9 cellular contexts compared by ENCODE assay signal in the genomic region with DNA sequence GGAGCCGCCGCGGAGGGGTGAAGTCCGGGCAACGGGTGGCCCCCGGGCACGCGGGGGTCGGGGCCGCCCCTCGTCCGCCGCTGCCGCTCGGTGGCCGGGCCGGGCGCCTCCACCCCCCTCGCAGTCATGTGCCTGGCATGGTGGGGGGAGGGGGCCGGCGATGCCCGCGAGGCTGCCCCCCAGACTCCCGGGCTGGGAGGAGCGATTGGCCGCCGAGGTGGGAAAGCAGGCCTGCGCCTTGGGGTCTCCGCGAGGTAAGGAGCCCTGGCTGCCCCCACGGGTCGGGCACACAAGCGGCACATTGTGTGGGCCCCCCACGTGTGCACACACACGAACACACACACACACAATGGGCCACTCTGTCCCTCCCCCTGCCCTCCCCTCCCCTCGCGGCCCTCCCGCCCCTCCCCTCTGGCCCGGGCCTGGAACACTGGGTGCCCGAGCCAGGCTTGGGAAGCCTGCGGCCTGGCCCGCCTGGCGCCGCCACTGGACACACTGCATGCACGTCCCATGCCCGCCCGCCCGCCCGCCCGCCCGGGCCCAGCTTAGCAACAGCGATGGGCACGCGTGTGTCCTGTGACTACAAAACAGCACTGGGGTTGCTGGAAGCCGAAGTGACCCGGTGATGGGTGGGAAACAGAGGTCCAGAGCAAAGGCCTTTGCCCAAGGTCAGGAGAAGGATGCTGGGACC. TPM values are rescaled to one million over a fixed set of nuclear protein-coding genes. Genes with fewer than 3 reads are reported as not detected.
DNase-seq lines count a peak whose midpoint lies in the region; ATAC-seq and TF ChIP-seq lines count a peak whose summit lies in the region.
"Had no signal": no experiment of that assay in that cellular context is flagged by ENCODE, and none has a peak within 500 bp of the region (broad histone marks: within the 10 kb centered on the region; RNA-seq: fewer than 3 reads in every experiment).

No MANE protein-coding gene starts in this region.

- H3K4me3 ChIP-seq in adrenal gland, result peak overlapping the region in 1 of 4 donors; percentile 57
- H3K4me3 ChIP-seq in heart right ventricle, result peak overlapping the region in 9 of 10 donors; percentile 26 to 53 (median 47)
- peak overlapping the region; percentile 32 to 60 (median 58) for H3K4me3 ChIP-seq in sigmoid colon

- intact Hi-C loops in adrenal gland (cut with DNase I) (no loop called here), heart right ventricle (cut with DNase I) (loop anchor here in 1 of 10 donors (1.0 kb wide), 1 partner anchor 38 kb away; no protein-coding TSS in a partner anchor), sigmoid colon (cut with DNase I) (no loop called here)

- H3K36me3 ChIP-seq in adrenal gland (replicated peaks in 1 of 2) (no peaks in the 10 kb centered on the region), heart right ventricle (no peaks in the 10 kb centered on the region), sigmoid colon (peaks cover 0 to 4% (median 0%) of the 10 kb centered on the region in 4 donors)

- no peaks in the 10 kb centered on the region for H3K9me3 ChIP-seq in adrenal gland (replicated peaks in 1 of 3)
- no peaks in the 10 kb centered on the region for H3K9me3 ChIP-seq in heart right ventricle
- H3K9me3 ChIP-seq in sigmoid colon, result no peaks in the 10 kb centered on the region
- H3K9me3 ChIP-seq: neutrophil had no signal

- H3K27ac ChIP-seq in adrenal gland (peak overlapping the region in 3 of 5 donors; percentile 70 to 84 (median 74)), heart right ventricle (peak overlapping the region in 9 of 10 donors; percentile 70 to 82 (median 77)), sigmoid colon (peak overlapping the region; percentile 79 to 92 (median 87))
- H3K27ac ChIP-seq: neutrophil had no signal

- H3K27me3 ChIP-seq in adrenal gland, result peaks cover 9% of the 10 kb centered on the region
- peaks cover 0 to 49% (median 0%) of the 10 kb centered on the region in 7 donors for H3K27me3 ChIP-seq in heart right ventricle
- H3K27me3 ChIP-seq in sigmoid colon, result no peaks in the 10 kb centered on the region

- DNase-seq in ELR (ENCODE audit: low read depth), result peak; percentile 47
- DNase-seq in adrenal gland, result peak; percentile 48 to 73 (median 59)
- peak; percentile 32 to 50 for DNase-seq in heart right ventricle
- DNase-seq in sigmoid colon, result peak; percentile 85
- no peak for DNase-seq in NCI-H146 (lab: John Stamatoyannopoulos, UW)
- DNase-seq in activated T-cell treated with anti-CD3 and anti-CD28 coated beads, Interleukin-2, amount 50 U/mL, for 48 hours, result no peak

- H3K4me1 ChIP-seq in adrenal gland (replicated peaks in 1 of 2) (no peaks in the 10 kb centered on the region), heart right ventricle (peaks cover 0 to 28% (median 0%) of the 10 kb centered on the region in 9 donors), sigmoid colon (peaks cover 0 to 50% (median 20%) of the 10 kb centered on the region in 4 donors)

- TF ChIP-seq POLR2A in adrenal gland (IDR thresholded peaks at IDR 0.05), result no peak
- no peak for TF ChIP-seq POLR2A in sigmoid colon (IDR thresholded peaks at IDR 0.05)

- no peak for TF ChIP-seq EP300 in sigmoid colon (IDR thresholded peaks at IDR 0.05)

- TF ChIP-seq CTCF in adrenal gland (IDR thresholded peaks at IDR 0.05), result no peak
- TF ChIP-seq CTCF in heart right ventricle (IDR thresholded peaks at IDR 0.05), result no peak
- TF ChIP-seq CTCF in sigmoid colon (IDR thresholded peaks at IDR 0.05), result no peak

- 12 to 39% (median 29%) methylated on average over 11 to 54 of the region's 56 CpGs; no CpG with 5 or more reads in 1 of the 4 donors for WGBS in adrenal gland, 4 donors
- WGBS in heart right ventricle, 2 donors, result 16 to 17% methylated on average over 21 to 55 of the region's 56 CpGs
- 29 to 35% methylated on average over 56 of the region's 56 CpGs for WGBS in sigmoid colon, 2 donors

- ATAC-seq in heart right ventricle, result peak; percentile 36 to 78 (median 53)
- ATAC-seq in GM21786 (IDR thresholded peaks at IDR 0.05; ENCODE audit: unreplicated experiment), result no peak
- ATAC-seq in HG03025 (IDR thresholded peaks at IDR 0.05; ENCODE audit: low FRiP score, unreplicated experiment), result no peak

RNA-seq across cellular contexts. Expression of a gene that starts 1.3 kb away (rescaled TPM):
- total RNA-seq in adrenal gland (100 to 1,000 TPM in 4 of 8 donors, 10 to 100 TPM in 4; 37.2 to 136 (median 92.7) TPM), heart right ventricle (100 to 1,000 TPM; 150 to 238 (median 186) TPM), sigmoid colon (10 to 100 TPM; 31.9 to 60.7 (median 35.1) TPM)
- polyA plus RNA-seq in adrenal gland (100 to 1,000 TPM in 1 of 3 donors, 10 to 100 TPM in 2; 51.8 to 118 (median 63.0) TPM), heart right ventricle (100 to 1,000 TPM; 128 to 155 TPM), sigmoid colon (100 to 1,000 TPM in 1 of 3 donors, 10 to 100 TPM in 2; 67.9 to 158 (median 70.5) TPM)

RNA-seq across cellular contexts. Expression of a gene that starts 15.4 kb away (rescaled TPM):
- 1 to 10 TPM in 3 of 8 donors, under 1 TPM in 3, not detected in 2; 0.48 to 2.7 (median 1.1) TPM for total RNA-seq in adrenal gland
- polyA plus RNA-seq in adrenal gland, result 1 to 10 TPM in 2 of 3 donors, under 1 TPM in 1; 0.42 to 6.5 (median 1.9) TPM
- total RNA-seq in heart right ventricle, result 10 to 100 TPM in 2 of 10 donors, 1 to 10 TPM in 8; 3.6 to 15.6 (median 5.9) TPM
- polyA plus RNA-seq in heart right ventricle, result 1 to 10 TPM; 2.0 to 5.6 TPM
- total RNA-seq in sigmoid colon, result 100 to 1,000 TPM in 1 of 4 donors, 10 to 100 TPM in 3; 33.9 to 135 (median 64.2) TPM
- 1 to 10 TPM in 1 of 3 donors, not detected in 2; 4.6 TPM for polyA plus RNA-seq in sigmoid colon

RNA-seq across cellular contexts. Expression of a gene that starts 35.1 kb away (rescaled TPM):
- total RNA-seq in adrenal gland (100 to 1,000 TPM; 168 to 343 (median 277) TPM), heart right ventricle (100 to 1,000 TPM in 3 of 10 donors, 10 to 100 TPM in 7; 70.2 to 140 (median 85.4) TPM), sigmoid colon (100 to 1,000 TPM in 1 of 4 donors, 10 to 100 TPM in 3; 59.3 to 124 (median 70.4) TPM)
- polyA plus RNA-seq in adrenal gland (100 to 1,000 TPM; 121 to 274 (median 218) TPM), heart right ventricle (100 to 1,000 TPM in 1 of 2 donors, 10 to 100 TPM in 1; 82.2 to 164 TPM), sigmoid colon (100 to 1,000 TPM in 1 of 3 donors, 10 to 100 TPM in 2; 61.3 to 216 (median 70.9) TPM)

RNA-seq across cellular contexts. Expression of a gene that starts 35.6 kb away (rescaled TPM):
- total RNA-seq in adrenal gland (10 to 100 TPM; 36.5 to 78.0 (median 53.4) TPM), heart right ventricle (10 to 100 TPM; 11.0 to 24.2 (median 14.4) TPM), sigmoid colon (10 to 100 TPM; 11.0 to 21.3 (median 18.3) TPM)
- polyA plus RNA-seq in adrenal gland (10 to 100 TPM; 29.7 to 58.6 (median 42.3) TPM), heart right ventricle (10 to 100 TPM in 1 of 2 donors, 1 to 10 TPM in 1; 9.3 to 15.3 TPM), sigmoid colon (10 to 100 TPM in 1 of 3 donors, 1 to 10 TPM in 2; 1.8 to 12.8 (median 3.2) TPM)

RNA-seq across cellular contexts. Expression of a gene that starts 42.0 kb away (rescaled TPM):
- total RNA-seq in adrenal gland, result under 1 TPM in 5 of 8 donors, not detected in 3; 0.11 to 0.28 (median 0.23) TPM
- not detected for polyA plus RNA-seq in adrenal gland
- total RNA-seq in heart right ventricle, result under 1 TPM in 1 of 10 donors, not detected in 9; 0.09 TPM
- under 1 TPM in 1 of 2 donors, not detected in 1; 0.03 TPM for polyA plus RNA-seq in heart right ventricle
- not detected for total RNA-seq in sigmoid colon
- under 1 TPM in 1 of 3 donors, not detected in 2; 0.06 TPM for polyA plus RNA-seq in sigmoid colon

Comparison
In these comparisons a context has a peak if more than half of its experiments do, and no peak if none do; other contexts are left out.
1. DNase-seq: peak in ELR (single experiment), adrenal gland (7 of 7), heart right ventricle (2 of 2) and sigmoid colon (single experiment); none in NCI-H146 (single experiment) and activated T-cell treated with anti-CD3 and anti-CD28 coated beads, Interleukin-2, amount 50 U/mL, for 48 hours (0 of 2).
2. ATAC-seq: peak in heart right ventricle (8 of 8); none in GM21786 (single experiment) and HG03025 (single experiment).
3. Peak in every context shown above with its lines, with median percentiles within 50 percentile points of each other: H3K27ac ChIP-seq.